ENCODE assay signal across 4 cellular contexts in genomic region chr6:5843078-5843477, GRCh38.
"Had no signal": no experiment of that assay in that cellular context is flagged by ENCODE, and none has a peak within 500 bp of the region (broad histone marks: within the 10 kb centered on the region; RNA-seq: fewer than 3 reads in every experiment).

No MANE protein-coding gene starts in this region.

- H3K27ac ChIP-seq: HL-60 had no signal

- ATAC-seq: HepG2, K562 had no signal

- DNase-seq: IMR-90 had no signal

- H3K4me3 ChIP-seq: K562 had no signal
